Comparison of ENCODE assay signal across 13 cellular contexts in genomic region chr6:54824225-54824624, GRCh38. TPM values are rescaled to one million over a fixed set of nuclear protein-coding genes. Genes with fewer than 3 reads are reported as not detected.
"Had no signal": no experiment of that assay in that cellular context is flagged by ENCODE, and none has a peak within 500 bp of the region (broad histone marks: within the 10 kb centered on the region; RNA-seq: fewer than 3 reads in every experiment).

No MANE protein-coding gene starts in this region.

RNA-seq across cellular contexts. Expression of gene FAM83B, which starts 22.3 kb away (rescaled TPM):
- total RNA-seq: activated B cell treated with CpG ODN at 0.5 μM for 24 hours; activated CD4-positive, alpha-beta memory T cell treated with anti-CD3 and anti-CD28 coated beads for 36 hours; activated CD4-positive, alpha-beta memory T cell treated with anti-CD3 and anti-CD28 coated beads, Interleukin-2, amount 10 ng/mL, durations not matched to agents 7 days and 5 days; activated CD4-positive, alpha-beta T cell treated with anti-CD3 and anti-CD28 coated beads for 36 hours; activated CD4-positive, alpha-beta T cell treated with anti-CD3 and anti-CD28 coated beads, Interleukin-2, amount 10 ng/mL, durations not matched to agents 24 days and 14 days; activated CD4-positive, alpha-beta T cell treated with anti-CD3 and anti-CD28 coated beads, Interleukin-2, amount 10 ng/mL, durations not matched to agents 7 days and 5 days; activated CD8-positive, alpha-beta memory T cell treated with anti-CD3 and anti-CD28 coated beads for 36 hours; activated CD8-positive, alpha-beta memory T cell treated with anti-CD3 and anti-CD28 coated beads, Interleukin-2, amount 10 ng/mL, durations not matched to agents 7 days and 5 days; activated CD8-positive, alpha-beta T cell treated with anti-CD3 and anti-CD28 coated beads for 36 hours; activated CD8-positive, alpha-beta T cell treated with anti-CD3 and anti-CD28 coated beads, Interleukin-2, amount 10 ng/mL, durations not matched to agents 7 days and 5 days; T-helper 1 cell treated with Interleukin-12 subunit alpha and Interleukin-12 subunit beta and Interleukin-4 antibody, amounts not matched to agents 30 ng/mL and 1 ng/mL, for 36 hours; T-helper 17 cell; T-helper 2 cell treated with Interferon-gamma antibody and Interleukin-4, amounts not matched to agents 100 ng/mL and 5 ng/mL, for 36 hours had no signal
